Comparison of ENCODE assay signal across 16 cellular contexts in genomic region chr1:85219853-85220610, GRCh38. TPM values are rescaled to one million over a fixed set of nuclear protein-coding genes. Genes with fewer than 3 reads are reported as not detected.
DNase-seq lines count a peak whose midpoint lies in the region; ATAC-seq and TF ChIP-seq lines count a peak whose summit lies in the region.
"Had no signal": no experiment of that assay in that cellular context is flagged by ENCODE, and none has a peak within 500 bp of the region (broad histone marks: within the 10 kb centered on the region; RNA-seq: fewer than 3 reads in every experiment).

No MANE protein-coding gene starts in this region.

- CTCF ChIA-PET in Caco-2 (lab: Charles Lee) (no interaction called here), GM10248 (lab: Yijun Ruan, JAX) (no interaction called here)

- no peak overlapping the region for H2AFZ ChIP-seq in hepatocyte

- H3K4me3 ChIP-seq in Caco-2 (ENCODE audit: low read depth, low read length) (no peak overlapping the region), SJSA1 (no peak overlapping the region), hepatocyte (no peak overlapping the region), sigmoid colon (no peak overlapping the region)

- no peaks in the 10 kb centered on the region for H4K20me1 ChIP-seq in hepatocyte (ENCODE audit: insufficient read depth, poor library complexity, severe bottlenecking)

- BruUV-seq in Caco-2 (replicated peaks; lab: Mats Ljungman, UMichigan) = no TSS peak

- H3K9me3 ChIP-seq in Caco-2 (no peaks in the 10 kb centered on the region), SJSA1 (replicated peaks) (no peaks in the 10 kb centered on the region), hepatocyte (ENCODE audit: low read depth) (no peaks in the 10 kb centered on the region), sigmoid colon (no peaks in the 10 kb centered on the region)

- peaks cover 36% of the 10 kb centered on the region for H3K4me1 ChIP-seq in Caco-2
- H3K4me1 ChIP-seq in SJSA1 (replicated peaks) = peaks cover 16% of the 10 kb centered on the region
- H3K4me1 ChIP-seq in hepatocyte (ENCODE audit: insufficient read depth) = peaks cover 18% of the 10 kb centered on the region
- H3K4me1 ChIP-seq in sigmoid colon = peaks cover 0 to 65% (median 60%) of the 10 kb centered on the region in 4 donors

- H3K9me2 ChIP-seq in hepatocyte (replicated peaks; ENCODE audit: insufficient read depth) = no peaks in the 10 kb centered on the region

- peaks cover 6% of the 10 kb centered on the region for H3K36me3 Mint-ChIP-seq in Caco-2 (ENCODE audit: insufficient read depth, unreplicated experiment)
- H3K36me3 Mint-ChIP-seq: CD8-positive, alpha-beta memory T cell had no signal

- H3K27me3 ChIP-seq in Caco-2 (replicated peaks; ENCODE audit: control insufficient read depth, insufficient read depth, low read length) = no peaks in the 10 kb centered on the region
- H3K27me3 ChIP-seq in SJSA1 (replicated peaks) = no peaks in the 10 kb centered on the region
- H3K27me3 ChIP-seq in hepatocyte = no peaks in the 10 kb centered on the region
- no peaks in the 10 kb centered on the region for H3K27me3 ChIP-seq in sigmoid colon

- no peaks in the 10 kb centered on the region for H3K9me3 Mint-ChIP-seq in Caco-2 (ENCODE audit: unreplicated experiment)

- no peak overlapping the region for H3K4me3 Mint-ChIP-seq in Caco-2 (ENCODE audit: unreplicated experiment)
- H3K4me3 Mint-ChIP-seq: CD8-positive, alpha-beta memory T cell had no signal

- no peak for TF ChIP-seq EP300 in sigmoid colon (IDR thresholded peaks at IDR 0.05)

- intact Hi-C loops in Caco-2 (cut with micrococcal nuclease; ENCODE audit: unreplicated experiment) (no loop called here), sigmoid colon (cut with DNase I) (no loop called here)

- 83% methylated on average over 2 of the region's 2 CpGs for WGBS in hepatocyte (ENCODE audit: low lambda C conversion rate, missing lambda C conversion rate)
- WGBS in sigmoid colon, 2 donors = 85 to 89% methylated on average over 2 of the region's 2 CpGs

- no peak for TF ChIP-seq POLR2A in sigmoid colon (IDR thresholded peaks at IDR 0.05)

- no peak overlapping the region for H3K4me2 ChIP-seq in hepatocyte

- TF ChIP-seq CTCF in Caco-2 (IDR thresholded peaks at IDR 0.05; ENCODE audit: insufficient read depth in 1 of 2, low read depth in 1 of 2, low read length in 1 of 2, severe bottlenecking in 1 of 2, unreplicated experiment in 1 of 2) = no peak
- no peak for TF ChIP-seq CTCF in hepatocyte (IDR thresholded peaks at IDR 0.05; ENCODE audit: poor library complexity)
- TF ChIP-seq CTCF in sigmoid colon (IDR thresholded peaks at IDR 0.05) = no peak
- no peak for TF ChIP-seq CTCF in GM10248 (IDR thresholded peaks at IDR 0.05; ENCODE audit: control extremely low read depth, extremely low read depth, low read depth, missing control alignments)

- no peak for ATAC-seq in HG03097 (IDR thresholded peaks at IDR 0.05; ENCODE audit: low FRiP score, unreplicated experiment)
- ATAC-seq: HCT116, Right ventricle myocardium inferior had no signal

- POLR2A ChIA-PET in Caco-2 (lab: Charles Lee) = no interaction called here
- POLR2A ChIA-PET in GM10248 (lab: Yijun Ruan, JAX) = no interaction called here

- H3K27ac Mint-ChIP-seq in Caco-2 (ENCODE audit: unreplicated experiment) = peak overlapping the region; percentile 51
- H3K27ac Mint-ChIP-seq: CD8-positive, alpha-beta memory T cell had no signal

- H3K79me2 ChIP-seq in hepatocyte = no peaks in the 10 kb centered on the region

- H3K36me3 ChIP-seq in Caco-2 (ENCODE audit: control insufficient read depth, insufficient read depth, low read length) (no peaks in the 10 kb centered on the region), SJSA1 (no peaks in the 10 kb centered on the region), hepatocyte (replicated peaks; ENCODE audit: insufficient read depth, low read depth) (no peaks in the 10 kb centered on the region), sigmoid colon (no peaks in the 10 kb centered on the region)

- H3K4me1 Mint-ChIP-seq in Caco-2 (ENCODE audit: low read depth, unreplicated experiment) = peaks cover 40% of the 10 kb centered on the region
- H3K4me1 Mint-ChIP-seq: CD8-positive, alpha-beta memory T cell had no signal

- DNase-seq in Caco-2 (no peak), SJSA1 (ENCODE audit: low read depth in 1 of 2, low spot score in 2 of 2) (no peak), hepatocyte (ENCODE audit: low spot score) (no peak), sigmoid colon (no peak), NCI-H187 treated with DMSO at 0.1 percent for 48 hours (lab: John Stamatoyannopoulos, UW) (no peak), GM10248 (ENCODE audit: extremely low spot score) (no peak), superior temporal gyrus (ENCODE audit: extremely low spot score) (no peak)
- DNase-seq: CD8-positive, alpha-beta memory T cell; NCI-H1105; NCI-H446; NCI-H526 had no signal

- H3K27ac ChIP-seq in SJSA1 = peak overlapping the region; percentile 38; the same call in 1 of the 2 replicates
- peak overlapping the region; percentile 49 for H3K27ac ChIP-seq in hepatocyte
- H3K27ac ChIP-seq in sigmoid colon = peak overlapping the region; percentile 73 to 85 (median 78)
- H3K27ac ChIP-seq: C4-2B had no signal

- H3K27me3 Mint-ChIP-seq in Caco-2 (ENCODE audit: insufficient read depth, unreplicated experiment) = no peaks in the 10 kb centered on the region

RNA-seq across cellular contexts. Expression of gene SYDE2, which starts 19.2 kb away (rescaled TPM):
- total RNA-seq in Caco-2 (2022) = 19.1 and 19.9 TPM in 2 replicates
- 5.5 and 8.4 TPM in 2 replicates for total RNA-seq in SJSA1 (2014; rRNA removed; shearing (Covaris generic))
- total RNA-seq in hepatocyte = 12.8 and 14.9 TPM in 2 replicates
- polyA plus RNA-seq in hepatocyte = 4.9 and 5.5 TPM in 2 replicates
- 10 to 100 TPM; 39.3 to 87.3 (median 54.6) TPM for total RNA-seq in sigmoid colon
- polyA plus RNA-seq in sigmoid colon = 1 to 10 TPM in 2 of 3 donors, under 1 TPM in 1; 0.46 to 2.4 (median 1.2) TPM
- total RNA-seq: OCI-LY7 had no signal

RNA-seq across cellular contexts. Expression of gene C1orf52, which starts 39.4 kb away (rescaled TPM):
- total RNA-seq in Caco-2 (2022) = 30.4 and 30.7 TPM in 2 replicates
- total RNA-seq in SJSA1 (2014; rRNA removed; shearing (Covaris generic)) = 26.5 and 28.3 TPM in 2 replicates
- 27.2 and 30.1 TPM in 2 replicates for total RNA-seq in hepatocyte
- polyA plus RNA-seq in hepatocyte = 39.2 and 41.2 TPM in 2 replicates
- total RNA-seq in sigmoid colon = 10 to 100 TPM in 3 of 4 donors, 1 to 10 TPM in 1; 8.9 to 31.1 (median 19.4) TPM
- 10 to 100 TPM; 13.2 to 24.0 (median 13.4) TPM for polyA plus RNA-seq in sigmoid colon

RNA-seq across cellular contexts. Expression of gene BCL10, which starts 56.4 kb away (rescaled TPM):
- total RNA-seq in Caco-2 (2022) (18.1 and 18.6 TPM in 2 replicates), hepatocyte (33.5 and 36.4 TPM in 2 replicates), sigmoid colon (10 to 100 TPM in 2 of 4 donors, 1 to 10 TPM in 2; 6.7 to 14.2 (median 9.7) TPM)
- total RNA-seq in SJSA1 (2014; rRNA removed; shearing (Covaris generic)) = 26.8 and 31.9 TPM in 2 replicates
- polyA plus RNA-seq in hepatocyte (25.9 and 28.7 TPM in 2 replicates), sigmoid colon (10 to 100 TPM; 33.6 to 49.7 (median 40.8) TPM)
